Comparison of ENCODE assay signal across 16 cellular contexts in the genomic region with DNA sequence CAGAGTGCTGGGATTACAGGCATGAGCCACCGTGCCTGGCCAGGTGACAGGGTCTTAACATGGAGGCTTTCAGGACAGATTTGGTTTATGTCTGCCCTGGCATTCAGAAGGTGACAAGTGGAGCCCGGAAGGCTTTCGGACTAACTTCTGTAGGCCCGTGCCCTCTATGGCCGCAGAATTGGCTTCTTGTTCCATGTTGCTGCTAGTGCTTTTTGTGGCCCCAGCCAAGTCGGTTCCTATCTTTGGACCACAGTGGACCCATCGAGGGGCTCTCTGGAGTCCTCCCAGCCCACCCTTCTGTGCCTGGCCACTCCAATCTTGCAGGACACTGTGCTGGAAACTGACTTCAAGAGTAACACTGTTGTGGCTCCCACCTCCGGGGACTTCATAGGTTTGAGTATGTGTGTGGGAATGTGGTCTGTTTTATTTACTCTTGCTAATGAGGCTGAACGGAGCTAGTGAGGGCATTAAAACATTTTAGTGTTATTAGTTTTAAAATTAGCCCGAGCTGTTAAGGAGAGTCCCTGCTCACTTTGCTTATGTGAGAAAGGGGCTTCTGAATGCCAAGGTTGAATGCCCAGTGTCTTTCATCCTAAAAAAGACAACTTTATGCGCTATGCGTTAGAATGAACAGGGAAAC.
"Had no signal": no experiment of that assay in that cellular context is flagged by ENCODE, and none has a peak within 500 bp of the region (broad histone marks: within the 10 kb centered on the region; RNA-seq: fewer than 3 reads in every experiment).

No MANE protein-coding gene starts in this region.

- DNase-seq: activated CD4-positive, alpha-beta T cell treated with anti-CD3 and anti-CD28 coated beads for 1 hour; activated CD4-positive, alpha-beta T cell treated with anti-CD3 and anti-CD28 coated beads, Interleukin-2, amount 50 U/mL, for 1 hour; activated CD8-positive, alpha-beta T cell treated with anti-CD3 and anti-CD28 coated beads, Interleukin-2, amount 10 ng/mL, durations not matched to agents 7 days and 5 days; esophagus squamous epithelium; gastrocnemius medialis; islet precursor cell; left lung; right lobe of liver; small intestine; stomach; T-helper 9 cell; transverse colon had no signal

- H3K9ac ChIP-seq: parathyroid adenoma had no signal

- H2AFZ ChIP-seq: parathyroid adenoma had no signal

- H3K4me1 ChIP-seq: gastrocnemius medialis, parathyroid adenoma, right lobe of liver had no signal

- H3K27ac ChIP-seq: breast epithelium, esophagus squamous epithelium, gastrocnemius medialis, left lung, parathyroid adenoma, right lobe of liver, stomach, suprapubic skin had no signal

- H3K27me3 ChIP-seq: breast epithelium, gastrocnemius medialis, left lung, right lobe of liver, stomach, suprapubic skin, transverse colon had no signal

- H3K4me3 ChIP-seq: breast epithelium, esophagus squamous epithelium, gastrocnemius medialis, left lung, right lobe of liver, stomach, suprapubic skin, transverse colon had no signal

- H3K36me3 ChIP-seq: breast epithelium, esophagus squamous epithelium, gastrocnemius medialis, left lung, right lobe of liver, stomach, suprapubic skin, transverse colon had no signal

- H3K9me3 ChIP-seq: breast epithelium, esophagus squamous epithelium, gastrocnemius medialis, left lung, right lobe of liver, stomach, suprapubic skin, transverse colon had no signal

- ATAC-seq: activated CD8-positive, alpha-beta T cell treated with anti-CD3 and anti-CD28 coated beads, Interleukin-2, amount 10 ng/mL, durations not matched to agents 7 days and 5 days; gastrocnemius medialis; left lung; right lobe of liver; stimulated activated effector memory CD8-positive, alpha-beta T cell treated with anti-CD3 and anti-CD28 coated beads, Interleukin-12 subunit alpha, Interleukin-12 subunit beta, amount 100 ng/mL, for 72 hours had no signal

- H3K79me2 ChIP-seq: parathyroid adenoma had no signal
